In genomic region chr7:42152353-42153205, GRCh38 we compare ENCODE assay signal across 18 cellular contexts.
DNase-seq lines count a peak whose midpoint lies in the region; ATAC-seq and TF ChIP-seq lines count a peak whose summit lies in the region.
"Had no signal": no experiment of that assay in that cellular context is flagged by ENCODE, and none has a peak within 500 bp of the region (broad histone marks: within the 10 kb centered on the region; RNA-seq: fewer than 3 reads in every experiment).

No MANE protein-coding gene starts in this region.

- no peak overlapping the region for H3K56ac ChIP-seq in mesendoderm (ENCODE audit: low read length)

- 29% methylated on average over 11 of the region's 11 CpGs for WGBS in prostate gland
- whole genome bisulfite sequencing in mesendoderm (ENCODE audit: extremely low coverage, insufficient coverage, low lambda C conversion rate), result no CpG with 5 or more reads among the region's 11 CpGs

- no peaks in the 10 kb centered on the region for H3K79me2 ChIP-seq in mesendoderm (ENCODE audit: control insufficient read depth, insufficient read depth, low read length)

- H3K4me3 ChIP-seq in SK-N-MC (peak overlapping the region; percentile 39), prostate gland (no peak overlapping the region), mesendoderm (ENCODE audit: low read length) (no peak overlapping the region)
- H3K4me3 ChIP-seq: colonic mucosa had no signal

- H3K18ac ChIP-seq in mesendoderm (ENCODE audit: low read length), result no peak overlapping the region

- H3K4me1 ChIP-seq in prostate gland (replicated peaks) (peaks cover 5% of the 10 kb centered on the region), mesendoderm (ENCODE audit: control insufficient read depth, low read depth, low read length) (peaks cover 7% of the 10 kb centered on the region)
- H3K4me1 ChIP-seq: colonic mucosa had no signal

- POLR2A ChIA-PET in activated CD8-positive, alpha-beta T cell treated with anti-CD3 and anti-CD28 coated beads for 36 hours (lab: Charles Lee), result no interaction called here

- H3K4me3 Mint-ChIP-seq in immature natural killer cell, result no peak overlapping the region
- no peak overlapping the region for H3K4me3 Mint-ChIP-seq in activated CD8-positive, alpha-beta T cell treated with anti-CD3 and anti-CD28 coated beads for 36 hours
- H3K4me3 Mint-ChIP-seq: naive thymus-derived CD8-positive, alpha-beta T cell; T-cell had no signal

- H3K4me2 ChIP-seq in mesendoderm (ENCODE audit: low read length), result no peak overlapping the region

- TF ChIP-seq CTCF in prostate gland (IDR thresholded peaks at IDR 0.05), result no peak
- TF ChIP-seq CTCF in activated CD8-positive, alpha-beta T cell treated with anti-CD3 and anti-CD28 coated beads for 36 hours (IDR thresholded peaks at IDR 0.05), result no peak

- H2BK15ac ChIP-seq in mesendoderm (replicated peaks; ENCODE audit: low read depth), result no peak overlapping the region

- peaks cover 0 to 2% of the 10 kb centered on the region in 2 donors for H3K4me1 Mint-ChIP-seq in immature natural killer cell
- H3K4me1 Mint-ChIP-seq in activated CD8-positive, alpha-beta T cell treated with anti-CD3 and anti-CD28 coated beads for 36 hours (ENCODE audit: low read depth), result no peaks in the 10 kb centered on the region
- H3K4me1 Mint-ChIP-seq: naive thymus-derived CD8-positive, alpha-beta T cell; T-cell had no signal

- no peak for ATAC-seq in HG03378 (IDR thresholded peaks at IDR 0.05; ENCODE audit: unreplicated experiment)
- no peak for ATAC-seq in activated CD8-positive, alpha-beta T cell treated with anti-CD3 and anti-CD28 coated beads for 36 hours
- ATAC-seq: naive thymus-derived CD8-positive, alpha-beta T cell; right cardiac atrium; T-cell had no signal

- peaks cover 0 to 2% (median 0%) of the 10 kb centered on the region in 6 donors for H3K9me3 Mint-ChIP-seq in immature natural killer cell
- no peaks in the 10 kb centered on the region for H3K9me3 Mint-ChIP-seq in activated CD8-positive, alpha-beta T cell treated with anti-CD3 and anti-CD28 coated beads for 36 hours
- H3K9me3 Mint-ChIP-seq: naive thymus-derived CD8-positive, alpha-beta T cell; T-cell had no signal

- no peaks in the 10 kb centered on the region for H3K36me3 ChIP-seq in SK-N-MC (ENCODE audit: insufficient read depth, low read length)
- no peaks in the 10 kb centered on the region for H3K36me3 ChIP-seq in prostate gland
- H3K36me3 ChIP-seq in mesendoderm (ENCODE audit: control insufficient read depth, insufficient read depth, low read length), result no peaks in the 10 kb centered on the region
- H3K36me3 ChIP-seq: colonic mucosa had no signal

- H3K36me3 Mint-ChIP-seq in immature natural killer cell, result no peaks in the 10 kb centered on the region
- H3K36me3 Mint-ChIP-seq in activated CD8-positive, alpha-beta T cell treated with anti-CD3 and anti-CD28 coated beads for 36 hours (ENCODE audit: low read depth), result no peaks in the 10 kb centered on the region
- H3K36me3 Mint-ChIP-seq: naive thymus-derived CD8-positive, alpha-beta T cell; T-cell had no signal

- TF ChIP-seq POLR2A in prostate gland (IDR thresholded peaks at IDR 0.05), result no peak

- no peak overlapping the region for H3K4ac ChIP-seq in mesendoderm (ENCODE audit: low read depth, low read length)

- H3K9me3 ChIP-seq in SK-N-MC (ENCODE audit: low read depth, low read length) (no peaks in the 10 kb centered on the region), prostate gland (no peaks in the 10 kb centered on the region)
- H3K9me3 ChIP-seq: colonic mucosa had no signal

- intact Hi-C loops in prostate gland (cut with DNase I), result no loop called here
- intact Hi-C loops in activated CD8-positive, alpha-beta T cell treated with anti-CD3 and anti-CD28 coated beads for 36 hours (cut with micrococcal nuclease), result no loop called here

- H4K5ac ChIP-seq in mesendoderm (ENCODE audit: low read length), result no peak overlapping the region

- no peak overlapping the region for H3K27ac ChIP-seq in SK-N-MC
- H3K27ac ChIP-seq in prostate gland, result no peak overlapping the region
- H3K27ac ChIP-seq in mesendoderm (ENCODE audit: low read depth, low read length), result no peak overlapping the region
- H3K27ac ChIP-seq: colonic mucosa had no signal

- CTCF ChIA-PET in activated CD8-positive, alpha-beta T cell treated with anti-CD3 and anti-CD28 coated beads for 36 hours (lab: Charles Lee), result interaction anchor here (1.5 kb wide), 1 partner anchor 78 kb away, joined by 3 read pairs; no protein-coding TSS in a partner anchor

- H3K9ac ChIP-seq in SK-N-MC (ENCODE audit: insufficient read length) (no peak overlapping the region), mesendoderm (ENCODE audit: low read length) (no peak overlapping the region)

- peak; percentile 15 for DNase-seq in DMS53 treated with DMSO at 0.1 percent for 48 hours (lab: John Stamatoyannopoulos, UW; ENCODE audit: unreplicated experiment)
- no peak for DNase-seq in SK-N-MC (ENCODE audit: low read depth, low spot score)
- peak; percentile 19 for DNase-seq in inferior parietal cortex (ENCODE audit: extremely low spot score)
- DNase-seq in prostate gland (ENCODE audit: low spot score), result peak; percentile 22
- DNase-seq in immature natural killer cell, result no peak
- no peak for DNase-seq in mesendoderm
- no peak for DNase-seq in activated CD8-positive, alpha-beta T cell treated with anti-CD3 and anti-CD28 coated beads for 36 hours
- DNase-seq: activated CD4-positive, CD25-positive, alpha-beta regulatory T cell; activated effector memory CD4-positive, alpha-beta T cell treated with anti-CD3 and anti-CD28 coated beads, Interleukin-2, amount 50 U/mL, for 16 hours; colonic mucosa; DMS79; kidney; naive thymus-derived CD8-positive, alpha-beta T cell; NCI-H187; NCI-H510A; right cardiac atrium; T-cell had no signal

- no peak overlapping the region for H4K8ac ChIP-seq in mesendoderm (ENCODE audit: low read depth, low read length)

- no peaks in the 10 kb centered on the region for H3K79me1 ChIP-seq in mesendoderm (ENCODE audit: low read length)

- no peak overlapping the region for H3K27ac Mint-ChIP-seq in immature natural killer cell
- no peak overlapping the region for H3K27ac Mint-ChIP-seq in activated CD8-positive, alpha-beta T cell treated with anti-CD3 and anti-CD28 coated beads for 36 hours
- H3K27ac Mint-ChIP-seq: naive thymus-derived CD8-positive, alpha-beta T cell; T-cell had no signal

- H2BK120ac ChIP-seq in mesendoderm (ENCODE audit: low read depth, low read length), result no peak overlapping the region

- H3K27me3 Mint-ChIP-seq in immature natural killer cell (ENCODE audit: low read depth in 3 of 3), result peaks cover 2 to 5% (median 2%) of the 10 kb centered on the region in 3 donors
- H3K27me3 Mint-ChIP-seq in activated CD8-positive, alpha-beta T cell treated with anti-CD3 and anti-CD28 coated beads for 36 hours, result no peaks in the 10 kb centered on the region
- H3K27me3 Mint-ChIP-seq: T-cell had no signal

- no peaks in the 10 kb centered on the region for H3K27me3 ChIP-seq in prostate gland (replicated peaks; ENCODE audit: insufficient read depth)
- no peaks in the 10 kb centered on the region for H3K27me3 ChIP-seq in mesendoderm (ENCODE audit: insufficient read depth, low read length, poor library complexity)
- H3K27me3 ChIP-seq: colonic mucosa had no signal

- H3K23ac ChIP-seq in mesendoderm (ENCODE audit: low read length), result no peak overlapping the region

- H2BK5ac ChIP-seq in mesendoderm (ENCODE audit: low read length), result no peak overlapping the region

- no peak overlapping the region for H2AK5ac ChIP-seq in mesendoderm (ENCODE audit: low read length)

Comparison
In these comparisons a context has a peak if more than half of its experiments do, and no peak if none do; other contexts are left out.
1. DNase-seq: peak in DMS53 treated with DMSO at 0.1 percent for 48 hours (single experiment), inferior parietal cortex (single experiment) and prostate gland (single experiment); none in SK-N-MC (single experiment), immature natural killer cell (0 of 3), mesendoderm (single experiment) and activated CD8-positive, alpha-beta T cell treated with anti-CD3 and anti-CD28 coated beads for 36 hours (single experiment).